8 cellular contexts compared by ENCODE assay signal in the genomic region with DNA sequence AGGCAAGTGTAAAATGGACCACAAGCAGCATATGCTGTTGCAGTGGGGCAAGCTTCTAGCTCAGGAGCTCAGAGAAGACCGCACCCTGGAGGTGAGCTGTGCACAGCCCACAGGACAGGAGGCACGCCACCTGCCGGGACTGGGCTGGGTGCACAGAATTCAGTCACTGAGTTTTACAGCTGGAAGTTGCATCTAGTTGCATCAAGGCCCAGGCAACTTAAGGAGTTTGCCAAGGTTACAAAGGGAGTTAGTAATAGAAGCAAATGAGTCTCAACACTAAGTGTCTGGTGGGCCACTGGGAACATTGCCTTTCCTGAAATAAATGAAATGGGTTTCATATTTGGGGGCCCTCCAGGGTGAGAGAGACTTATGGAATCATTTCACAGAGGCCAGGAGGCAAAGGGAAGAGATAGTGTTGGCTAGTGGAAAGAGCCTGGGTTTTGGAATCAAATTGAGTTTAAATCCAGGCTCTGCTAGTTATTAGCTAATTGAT. TPM values are rescaled to one million over a fixed set of nuclear protein-coding genes. Genes with fewer than 3 reads are reported as not detected.
DNase-seq lines count a peak whose midpoint lies in the region; ATAC-seq and TF ChIP-seq lines count a peak whose summit lies in the region.

No MANE protein-coding gene starts in this region.

- ATAC-seq in GM18511 (IDR thresholded peaks at IDR 0.05; ENCODE audit: unreplicated experiment) = peak; percentile 55
- ATAC-seq in HG02885 (IDR thresholded peaks at IDR 0.05; ENCODE audit: poor library complexity, unreplicated experiment) = peak; percentile 70

- no peaks in the 10 kb centered on the region for H3K27me3 ChIP-seq in dorsolateral prefrontal cortex

- no peaks in the 10 kb centered on the region for H3K36me3 Mint-ChIP-seq in mesothelial cell of epicardium

- H3K27me3 Mint-ChIP-seq in mesothelial cell of epicardium (ENCODE audit: low read depth) = no peaks in the 10 kb centered on the region

- H3K4me3 Mint-ChIP-seq in mesothelial cell of epicardium = no peak overlapping the region

- H3K27ac Mint-ChIP-seq in mesothelial cell of epicardium = no peak overlapping the region

- peaks cover 3% of the 10 kb centered on the region for H3K4me1 Mint-ChIP-seq in mesothelial cell of epicardium

- H3K9me3 Mint-ChIP-seq in mesothelial cell of epicardium = no peaks in the 10 kb centered on the region

- peak; percentile 67 for TF ChIP-seq CTCF in 22Rv1 (IDR thresholded peaks at IDR 0.05)
- no peak for TF ChIP-seq CTCF in mesothelial cell of epicardium (IDR thresholded peaks at IDR 0.05; ENCODE audit: unreplicated experiment)
- no peak for TF ChIP-seq CTCF in dorsolateral prefrontal cortex (IDR thresholded peaks at IDR 0.05 in 54 of 56, conservative IDR thresholded peaks at IDR 0.05 in 2 of 56; ENCODE audit: low read depth in 1 of 56, partially characterized antibody in 56 of 56)

- no peak overlapping the region for H3K27ac ChIP-seq in 22Rv1
- H3K27ac ChIP-seq in dorsolateral prefrontal cortex = peak overlapping the region in 29 of 59 donors; percentile 2 to 79 (median 35)

- intact Hi-C loops in dorsolateral prefrontal cortex (cut with DNase I) = no loop called here

- DNase-seq in RPMI8226 = peak; percentile 78
- peak; percentile 85 for DNase-seq in fibroblast of the conjunctiva (ENCODE audit: low read depth)
- DNase-seq in mesothelial cell of epicardium (ENCODE audit: low spot score in 2 of 2, unreplicated experiment in 2 of 2) = no peak
- DNase-seq in DMS153 (lab: John Stamatoyannopoulos, UW) = no peak
- DNase-seq in dorsolateral prefrontal cortex = no peak

- H3K4me3 ChIP-seq in dorsolateral prefrontal cortex = no peak overlapping the region

RNA-seq across cellular contexts. Expression of gene TIMP4, which starts 36.0 kb away (rescaled TPM):
- total RNA-seq in mesothelial cell of epicardium (0.16 to 0.45 TPM (median 0.18 TPM) in 3 replicates), dorsolateral prefrontal cortex (10 to 100 TPM in 2 of 120 experiments, 1 to 10 TPM in 116, under 1 TPM in 2; 0.64 to 11.3 (median 3.6) TPM)

Comparison
In these comparisons a context has a peak if more than half of its experiments do, and no peak if none do; other contexts are left out.
1. DNase-seq: peak in RPMI8226 (single experiment) and fibroblast of the conjunctiva (single experiment); none in mesothelial cell of epicardium (0 of 2), DMS153 (single experiment) and dorsolateral prefrontal cortex (0 of 10).